Comparison of ENCODE assay signal across 2 cellular contexts in genomic region chr22:37953062-37953436, GRCh38.
TF ChIP-seq lines count a peak whose summit lies in the region.

No MANE protein-coding gene starts in this region.

TF ChIP-seq in K562, 482 proteins besides CTCF, POLR2A, EP300 and RAD21:
- TF ChIP-seq ZFX (CRISPR knock-in tag; IDR thresholded peaks at IDR 0.05) (no peak), ATF7 (IDR thresholded peaks at IDR 0.05) (0 out of 2 replicates have a peak, but pooled peaks have one; percentile 10), CTBP1 (IDR thresholded peaks at IDR 0.05; ENCODE audit: borderline replicate concordance) (0 out of 2 replicates have a peak, but pooled peaks have one; percentile 3), NCOA2 (IDR thresholded peaks at IDR 0.05; ENCODE audit: partially characterized antibody in 2 of 2) (no peak), JUND (IDR thresholded peaks at IDR 0.05; ENCODE audit: borderline replicate concordance, low read depth, low read length) (no peak), JUND (tag; IDR thresholded peaks at IDR 0.05; ENCODE audit: borderline replicate concordance, low read depth, low read length) (no peak)
TF ChIP-seq in K562: peak in this region for 2.

TF ChIP-seq in HepG2, 621 proteins besides CTCF, POLR2A, EP300 and RAD21 (continues in another document):
- no peak for TF ChIP-seq HMGXB3 (CRISPR knock-in tag; IDR thresholded peaks at IDR 0.05; ENCODE audit: borderline replicate concordance)
- TF ChIP-seq ZNF567 (CRISPR knock-in tag; IDR thresholded peaks at IDR 0.05; ENCODE audit: borderline replicate concordance) = no peak
- TF ChIP-seq MYPOP (CRISPR knock-in tag; IDR thresholded peaks at IDR 0.05) = peak; percentile 64; the same call in 1 of the 2 replicates
- TF ChIP-seq ZBTB33 (CRISPR knock-in tag; IDR thresholded peaks at IDR 0.05) = no peak
- TF ChIP-seq SALL1 (CRISPR knock-in tag; IDR thresholded peaks at IDR 0.05) = no peak
- no peak for TF ChIP-seq STAT6 (CRISPR knock-in tag; IDR thresholded peaks at IDR 0.05; ENCODE audit: borderline replicate concordance)
- TF ChIP-seq FOXO4 (CRISPR knock-in tag; conservative IDR thresholded peaks at IDR 0.05) = 0 out of 2 replicates have a peak, but pooled peaks have one; percentile 68
- no peak for TF ChIP-seq HNRNPK (IDR thresholded peaks at IDR 0.05; ENCODE audit: low read depth, low read length, poor library complexity, severe bottlenecking)
- TF ChIP-seq ZNF75D (CRISPR knock-in tag; IDR thresholded peaks at IDR 0.05; ENCODE audit: borderline replicate concordance) = no peak
- TF ChIP-seq MXD3 (CRISPR knock-in tag; IDR thresholded peaks at IDR 0.05) = no peak
- no peak for TF ChIP-seq DBP (CRISPR knock-in tag; IDR thresholded peaks at IDR 0.05; ENCODE audit: not compliant biosample characterization)
- TF ChIP-seq GFI1 (CRISPR knock-in tag; IDR thresholded peaks at IDR 0.05; ENCODE audit: borderline replicate concordance) = no peak
- TF ChIP-seq TP53 (CRISPR knock-in tag; conservative IDR thresholded peaks at IDR 0.05) = no peak
- no peak for TF ChIP-seq ZNF496 (CRISPR knock-in tag; IDR thresholded peaks at IDR 0.05; ENCODE audit: insufficient replicate concordance)
- no peak for TF ChIP-seq AHR (CRISPR knock-in tag; IDR thresholded peaks at IDR 0.05)
- TF ChIP-seq ZNF296 (CRISPR knock-in tag; conservative IDR thresholded peaks at IDR 0.05) = peak; percentile 54; the same call in 1 of the 2 replicates
- TF ChIP-seq ZBTB39 (CRISPR knock-in tag; IDR thresholded peaks at IDR 0.05) = 0 out of 2 replicates have a peak, but pooled peaks have one; percentile 54
- no peak for TF ChIP-seq NFIC (IDR thresholded peaks at IDR 0.05; ENCODE audit: low read length)
- no peak for TF ChIP-seq ZNF629 (CRISPR knock-in tag; conservative IDR thresholded peaks at IDR 0.05)
- TF ChIP-seq ZNF230 (CRISPR knock-in tag; IDR thresholded peaks at IDR 0.05) = 0 out of 2 replicates have a peak, but pooled peaks have one; percentile 17
- 0 out of 2 replicates have a peak, but pooled peaks have one; percentile 82 for TF ChIP-seq ZNF224 (CRISPR knock-in tag; IDR thresholded peaks at IDR 0.05)
- no peak for TF ChIP-seq FIP1L1 (IDR thresholded peaks at IDR 0.05; ENCODE audit: borderline replicate concordance, insufficient read depth, low read depth, low read length)
- no peak; the same call in 1 of the 2 replicates for TF ChIP-seq ZNF776 (CRISPR knock-in tag; IDR thresholded peaks at IDR 0.05)
- no peak for TF ChIP-seq ESRRA (CRISPR knock-in tag; IDR thresholded peaks at IDR 0.05; ENCODE audit: low read depth)
- TF ChIP-seq GLMP (CRISPR knock-in tag; IDR thresholded peaks at IDR 0.05; ENCODE audit: borderline replicate concordance) = no peak
- TF ChIP-seq HES4 (CRISPR knock-in tag; IDR thresholded peaks at IDR 0.05; ENCODE audit: borderline replicate concordance) = no peak
- no peak for TF ChIP-seq CEBPZ (IDR thresholded peaks at IDR 0.05; ENCODE audit: low read length)
- TF ChIP-seq KAT8 (CRISPR knock-in tag; IDR thresholded peaks at IDR 0.05) = no peak
- TF ChIP-seq CBX1 (IDR thresholded peaks at IDR 0.05; ENCODE audit: low read depth) = no peak
- TF ChIP-seq ONECUT2 (CRISPR knock-in tag; IDR thresholded peaks at IDR 0.05) = no peak
- no peak for TF ChIP-seq ZNF597 (CRISPR knock-in tag; IDR thresholded peaks at IDR 0.05)
- no peak for TF ChIP-seq MTF2 (CRISPR knock-in tag; IDR thresholded peaks at IDR 0.05; ENCODE audit: borderline replicate concordance)
- no peak for TF ChIP-seq REPIN1 (CRISPR knock-in tag; IDR thresholded peaks at IDR 0.05; ENCODE audit: borderline replicate concordance, low read depth)
